Comparison of ENCODE assay signal across 1 cellular context in the genomic region with DNA sequence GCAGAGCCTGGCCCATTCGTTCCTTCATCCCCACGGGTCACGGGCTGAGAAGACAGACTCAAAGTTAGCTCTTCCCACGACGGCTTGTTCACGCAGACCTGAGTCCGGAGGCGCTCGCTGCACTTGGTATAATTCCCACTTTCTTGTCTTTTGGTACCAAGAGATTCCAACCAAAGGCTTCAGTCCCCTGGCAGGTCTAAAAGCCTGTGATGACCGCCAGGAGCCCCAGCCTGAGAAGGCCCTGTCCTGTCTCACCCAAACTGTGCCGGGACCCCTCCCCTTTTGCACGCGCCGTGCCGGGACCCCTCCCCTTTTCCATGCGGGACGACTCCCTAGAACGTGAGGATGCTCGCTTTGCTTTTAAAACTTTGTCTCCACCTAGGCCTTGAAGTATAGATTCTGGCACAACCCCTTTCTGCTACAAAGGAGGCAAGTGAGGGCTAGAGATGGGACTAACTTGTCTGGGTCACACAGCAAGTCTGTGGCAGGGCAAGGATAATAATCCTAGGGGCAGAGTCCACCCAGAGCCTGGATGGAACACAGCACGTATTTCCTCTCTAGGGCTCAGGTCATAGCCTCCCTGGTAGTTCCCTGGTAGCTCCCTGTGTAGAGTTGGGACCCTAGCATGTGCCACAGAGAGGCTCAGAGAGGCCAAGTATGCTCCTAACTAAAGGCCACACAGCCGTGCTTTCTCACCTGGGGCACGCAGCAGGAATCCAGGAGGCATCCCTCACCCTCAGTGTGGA.
TF ChIP-seq lines count a peak whose summit lies in the region.

No MANE protein-coding gene starts in this region.

TF ChIP-seq in HepG2, 621 proteins besides CTCF, POLR2A, EP300 and RAD21 (continued from another document):
- TF ChIP-seq, protein P1, sequence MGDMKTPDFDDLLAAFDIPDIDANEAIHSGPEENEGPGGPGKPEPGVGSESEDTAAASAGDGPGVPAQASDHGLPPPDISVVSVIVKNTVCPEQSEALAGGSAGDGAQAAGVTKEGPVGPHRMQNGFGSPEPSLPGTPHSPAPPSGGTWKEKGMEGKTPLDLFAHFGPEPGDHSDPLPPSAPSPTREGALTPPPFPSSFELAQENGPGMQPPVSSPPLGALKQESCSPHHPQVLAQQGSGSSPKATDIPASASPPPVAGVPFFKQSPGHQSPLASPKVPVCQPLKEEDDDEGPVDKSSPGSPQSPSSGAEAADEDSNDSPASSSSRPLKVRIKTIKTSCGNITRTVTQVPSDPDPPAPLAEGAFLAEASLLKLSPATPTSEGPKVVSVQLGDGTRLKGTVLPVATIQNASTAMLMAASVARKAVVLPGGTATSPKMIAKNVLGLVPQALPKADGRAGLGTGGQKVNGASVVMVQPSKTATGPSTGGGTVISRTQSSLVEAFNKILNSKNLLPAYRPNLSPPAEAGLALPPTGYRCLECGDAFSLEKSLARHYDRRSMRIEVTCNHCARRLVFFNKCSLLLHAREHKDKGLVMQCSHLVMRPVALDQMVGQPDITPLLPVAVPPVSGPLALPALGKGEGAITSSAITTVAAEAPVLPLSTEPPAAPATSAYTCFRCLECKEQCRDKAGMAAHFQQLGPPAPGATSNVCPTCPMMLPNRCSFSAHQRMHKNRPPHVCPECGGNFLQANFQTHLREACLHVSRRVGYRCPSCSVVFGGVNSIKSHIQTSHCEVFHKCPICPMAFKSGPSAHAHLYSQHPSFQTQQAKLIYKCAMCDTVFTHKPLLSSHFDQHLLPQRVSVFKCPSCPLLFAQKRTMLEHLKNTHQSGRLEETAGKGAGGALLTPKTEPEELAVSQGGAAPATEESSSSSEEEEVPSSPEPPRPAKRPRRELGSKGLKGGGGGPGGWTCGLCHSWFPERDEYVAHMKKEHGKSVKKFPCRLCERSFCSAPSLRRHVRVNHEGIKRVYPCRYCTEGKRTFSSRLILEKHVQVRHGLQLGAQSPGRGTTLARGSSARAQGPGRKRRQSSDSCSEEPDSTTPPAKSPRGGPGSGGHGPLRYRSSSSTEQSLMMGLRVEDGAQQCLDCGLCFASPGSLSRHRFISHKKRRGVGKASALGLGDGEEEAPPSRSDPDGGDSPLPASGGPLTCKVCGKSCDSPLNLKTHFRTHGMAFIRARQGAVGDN (CRISPR knock-in tag; IDR thresholded peaks at IDR 0.05) = peak; percentile 53
- no peak for TF ChIP-seq IKZF1 (IDR thresholded peaks at IDR 0.05)
- TF ChIP-seq, protein P2, sequence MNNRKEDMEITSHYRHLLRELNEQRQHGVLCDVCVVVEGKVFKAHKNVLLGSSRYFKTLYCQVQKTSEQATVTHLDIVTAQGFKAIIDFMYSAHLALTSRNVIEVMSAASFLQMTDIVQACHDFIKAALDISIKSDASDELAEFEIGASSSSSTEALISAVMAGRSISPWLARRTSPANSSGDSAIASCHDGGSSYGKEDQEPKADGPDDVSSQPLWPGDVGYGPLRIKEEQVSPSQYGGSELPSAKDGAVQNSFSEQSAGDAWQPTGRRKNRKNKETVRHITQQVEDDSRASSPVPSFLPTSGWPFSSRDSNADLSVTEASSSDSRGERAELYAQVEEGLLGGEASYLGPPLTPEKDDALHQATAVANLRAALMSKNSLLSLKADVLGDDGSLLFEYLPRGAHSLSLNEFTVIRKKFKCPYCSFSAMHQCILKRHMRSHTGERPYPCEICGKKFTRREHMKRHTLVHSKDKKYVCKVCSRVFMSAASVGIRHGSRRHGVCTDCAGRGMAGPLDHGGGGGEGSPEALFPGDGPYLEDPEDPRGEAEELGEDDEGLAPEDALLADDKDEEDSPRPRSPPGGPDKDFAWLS (CRISPR knock-in tag; IDR thresholded peaks at IDR 0.05; ENCODE audit: borderline replicate concordance) = no peak
- TF ChIP-seq, protein P3, sequence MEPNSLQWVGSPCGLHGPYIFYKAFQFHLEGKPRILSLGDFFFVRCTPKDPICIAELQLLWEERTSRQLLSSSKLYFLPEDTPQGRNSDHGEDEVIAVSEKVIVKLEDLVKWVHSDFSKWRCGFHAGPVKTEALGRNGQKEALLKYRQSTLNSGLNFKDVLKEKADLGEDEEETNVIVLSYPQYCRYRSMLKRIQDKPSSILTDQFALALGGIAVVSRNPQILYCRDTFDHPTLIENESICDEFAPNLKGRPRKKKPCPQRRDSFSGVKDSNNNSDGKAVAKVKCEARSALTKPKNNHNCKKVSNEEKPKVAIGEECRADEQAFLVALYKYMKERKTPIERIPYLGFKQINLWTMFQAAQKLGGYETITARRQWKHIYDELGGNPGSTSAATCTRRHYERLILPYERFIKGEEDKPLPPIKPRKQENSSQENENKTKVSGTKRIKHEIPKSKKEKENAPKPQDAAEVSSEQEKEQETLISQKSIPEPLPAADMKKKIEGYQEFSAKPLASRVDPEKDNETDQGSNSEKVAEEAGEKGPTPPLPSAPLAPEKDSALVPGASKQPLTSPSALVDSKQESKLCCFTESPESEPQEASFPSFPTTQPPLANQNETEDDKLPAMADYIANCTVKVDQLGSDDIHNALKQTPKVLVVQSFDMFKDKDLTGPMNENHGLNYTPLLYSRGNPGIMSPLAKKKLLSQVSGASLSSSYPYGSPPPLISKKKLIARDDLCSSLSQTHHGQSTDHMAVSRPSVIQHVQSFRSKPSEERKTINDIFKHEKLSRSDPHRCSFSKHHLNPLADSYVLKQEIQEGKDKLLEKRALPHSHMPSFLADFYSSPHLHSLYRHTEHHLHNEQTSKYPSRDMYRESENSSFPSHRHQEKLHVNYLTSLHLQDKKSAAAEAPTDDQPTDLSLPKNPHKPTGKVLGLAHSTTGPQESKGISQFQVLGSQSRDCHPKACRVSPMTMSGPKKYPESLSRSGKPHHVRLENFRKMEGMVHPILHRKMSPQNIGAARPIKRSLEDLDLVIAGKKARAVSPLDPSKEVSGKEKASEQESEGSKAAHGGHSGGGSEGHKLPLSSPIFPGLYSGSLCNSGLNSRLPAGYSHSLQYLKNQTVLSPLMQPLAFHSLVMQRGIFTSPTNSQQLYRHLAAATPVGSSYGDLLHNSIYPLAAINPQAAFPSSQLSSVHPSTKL (CRISPR knock-in tag; IDR thresholded peaks at IDR 0.05) = 0 out of 2 replicates have a peak, but pooled peaks have one; percentile 29
TF ChIP-seq in HepG2: peak in this region for 34.
